In genomic region chr5:142669479-142669878, GRCh38 we compare ENCODE assay signal across 29 cellular contexts. TPM values are rescaled to one million over a fixed set of nuclear protein-coding genes. Genes with fewer than 3 reads are reported as not detected.
DNase-seq lines count a peak whose midpoint lies in the region; ATAC-seq and TF ChIP-seq lines count a peak whose summit lies in the region.
"Had no signal": no experiment of that assay in that cellular context is flagged by ENCODE, and none has a peak within 500 bp of the region (broad histone marks: within the 10 kb centered on the region; RNA-seq: fewer than 3 reads in every experiment).

No MANE protein-coding gene starts in this region.

- H4K91ac ChIP-seq in H9 (ENCODE audit: insufficient read length, low read depth, low read length), result no peak overlapping the region
- H4K91ac ChIP-seq in trophoblast cell (ENCODE audit: low read depth, low read length), result no peak overlapping the region

- no peak overlapping the region for H3K27ac ChIP-seq in H9 (ENCODE audit: insufficient read length, low read depth, low read length)
- H3K27ac ChIP-seq in layer of hippocampus (ENCODE audit: low read depth, low read length), result peak overlapping the region; percentile 23
- no peak overlapping the region for H3K27ac ChIP-seq in trophoblast cell (ENCODE audit: low read depth, low read length)
- H3K27ac ChIP-seq: ascending aorta, gastrocnemius medialis, SK-N-MC, thyroid gland had no signal

- H2AFZ ChIP-seq in H9 (ENCODE audit: low read length) (no peak overlapping the region), trophoblast cell (ENCODE audit: insufficient read depth, low read length, poor library complexity) (no peak overlapping the region)

- no peak overlapping the region for H3K4ac ChIP-seq in H9 (ENCODE audit: low read depth, low read length)
- no peak overlapping the region for H3K4ac ChIP-seq in trophoblast cell (ENCODE audit: low read depth, low read length)

- TF ChIP-seq CTCF in H9 (conservative IDR thresholded peaks at IDR 0.05), result no peak

- H3K27me3 ChIP-seq in H9 (ENCODE audit: insufficient read depth, low read length) (no peaks in the 10 kb centered on the region; the same call in 1 of the 2 replicates), layer of hippocampus (ENCODE audit: control insufficient read depth, insufficient read depth, low read length) (no peaks in the 10 kb centered on the region), trophoblast cell (ENCODE audit: insufficient read depth, low read length) (no peaks in the 10 kb centered on the region)
- H3K27me3 ChIP-seq: ascending aorta, gastrocnemius medialis, thyroid gland had no signal

- DNase-seq in NCI-H1092 treated with DMSO at 0.1 percent for 48 hours (lab: John Stamatoyannopoulos, UW) (peak; percentile 2), NCI-H1092 (lab: John Stamatoyannopoulos, UW) (no peak), H9 (no peak), cerebellar cortex (ENCODE audit: low spot score) (peak; percentile 29), trophoblast cell (no peak)
- no peak for DNase-seq in activated CD4-positive, CD25-positive, alpha-beta regulatory T cell (lab: John Stamatoyannopoulos, UW)
- DNase-seq: activated CD4-positive, alpha-beta memory T cell treated with anti-CD3 and anti-CD28 coated beads, Interleukin-2, amount 10 ng/mL, durations not matched to agents 7 days and 5 days; activated CD4-positive, alpha-beta T cell treated with anti-CD3 and anti-CD28 coated beads for 1 hour; activated CD8-positive, alpha-beta memory T cell treated with anti-CD3 and anti-CD28 coated beads, Interleukin-2, amount 50 U/mL, for 48 hours; activated effector memory CD4-positive, alpha-beta T cell treated with Interleukin-2 at 50 U/mL for 16 hours; activated naive CD8-positive, alpha-beta T cell treated with anti-CD3 and anti-CD28 coated beads for 36 hours; Calu3; gastrocnemius medialis; midbrain; naive thymus-derived CD8-positive, alpha-beta T cell; NCI-H1417 treated with DMSO at 0.1 percent for 48 hours; NCI-H2107; NCI-H510A treated with DMSO at 0.1 percent for 48 hours; occipital lobe; thyroid gland had no signal

- H3K79me1 ChIP-seq in H9 (ENCODE audit: insufficient read depth, low read depth, low read length, poor library complexity, severe bottlenecking) (no peaks in the 10 kb centered on the region), trophoblast cell (ENCODE audit: low read length) (no peaks in the 10 kb centered on the region)

- H2BK5ac ChIP-seq in H9 (ENCODE audit: insufficient read length, low read length) (no peak overlapping the region), trophoblast cell (ENCODE audit: low read depth, low read length, poor library complexity) (no peak overlapping the region)

- no peak overlapping the region for H2BK15ac ChIP-seq in H9 (ENCODE audit: low read depth, low read length)

- no peak for ATAC-seq in activated T-helper 17 cell treated with anti-CD3 and anti-CD28 coated beads, Interleukin-2, amount 50 U/mL, for 72 hours (replicated peaks)
- ATAC-seq: esophagus mucosa; gastrocnemius medialis; GM12878; naive thymus-derived CD8-positive, alpha-beta T cell had no signal

- no CpG with 5 or more reads among the region's 12 CpGs for WGBS in H9 (ENCODE audit: extremely low coverage, insufficient read length, low lambda C conversion rate)
- no CpG with 5 or more reads among the region's 12 CpGs for WGBS in trophoblast cell (ENCODE audit: extremely low coverage, insufficient coverage, insufficient read length)

- H2BK12ac ChIP-seq in H9 (ENCODE audit: insufficient read length, low read depth, low read length) (no peak overlapping the region), trophoblast cell (ENCODE audit: low read length) (no peak overlapping the region)

- H3K9ac ChIP-seq in H9 (ENCODE audit: extremely low read depth, insufficient read length, low read length), result no peak overlapping the region
- no peak overlapping the region for H3K9ac ChIP-seq in trophoblast cell (ENCODE audit: low read length)

- H3K9me3 ChIP-seq in H9 (ENCODE audit: control insufficient read depth, low read depth, low read length), result no peaks in the 10 kb centered on the region
- no peaks in the 10 kb centered on the region for H3K9me3 ChIP-seq in trophoblast cell (ENCODE audit: insufficient read depth, low read depth, low read length)
- H3K9me3 ChIP-seq: ascending aorta, gastrocnemius medialis, thyroid gland had no signal

- H3K4me2 ChIP-seq in H9 (ENCODE audit: insufficient read depth, insufficient read length, low read length) (no peak overlapping the region), trophoblast cell (ENCODE audit: low read length) (no peak overlapping the region)

- no peak overlapping the region for H3K4me3 ChIP-seq in trophoblast cell (ENCODE audit: low read depth, low read length)
- H3K4me3 ChIP-seq: ascending aorta, gastrocnemius medialis, GM12878, SK-N-MC, thyroid gland had no signal

- no peak overlapping the region for H4K12ac ChIP-seq in trophoblast cell (ENCODE audit: low read depth, low read length)

- H3K14ac ChIP-seq in H9 (ENCODE audit: insufficient read depth, low read length) (no peak overlapping the region), trophoblast cell (ENCODE audit: low read length) (no peak overlapping the region)

- no peaks in the 10 kb centered on the region for H3K36me3 ChIP-seq in trophoblast cell (ENCODE audit: control insufficient read depth in 1 of 2, insufficient read depth in 2 of 2, low read length in 2 of 2)
- H3K36me3 ChIP-seq: ascending aorta, gastrocnemius medialis, thyroid gland had no signal

- no peaks in the 10 kb centered on the region for H3K9me3 Mint-ChIP-seq in H9
- no peaks in the 10 kb centered on the region for H3K9me3 Mint-ChIP-seq in activated T-helper 17 cell treated with anti-CD3 and anti-CD28 coated beads, Interleukin-2, amount 50 U/mL, for 72 hours
- H3K9me3 Mint-ChIP-seq: activated CD4-positive, alpha-beta memory T cell treated with anti-CD3 and anti-CD28 coated beads, Interleukin-2, amount 10 ng/mL, durations not matched to agents 7 days and 5 days; activated naive CD8-positive, alpha-beta T cell treated with anti-CD3 and anti-CD28 coated beads for 36 hours; naive thymus-derived CD8-positive, alpha-beta T cell; stimulated activated naive CD8-positive, alpha-beta T cell treated with anti-CD3 and anti-CD28 coated beads, Interleukin-15, Interleukin-2, amounts not matched to agents 100 ng/mL and 50 ng/mL, for 24 hours had no signal

- no peak overlapping the region for H3K4me3 Mint-ChIP-seq in H9
- H3K4me3 Mint-ChIP-seq in activated T-helper 17 cell treated with anti-CD3 and anti-CD28 coated beads, Interleukin-2, amount 50 U/mL, for 72 hours, result no peak overlapping the region
- H3K4me3 Mint-ChIP-seq: activated CD4-positive, alpha-beta memory T cell treated with anti-CD3 and anti-CD28 coated beads, Interleukin-2, amount 10 ng/mL, durations not matched to agents 7 days and 5 days; activated naive CD8-positive, alpha-beta T cell treated with anti-CD3 and anti-CD28 coated beads for 36 hours; naive thymus-derived CD8-positive, alpha-beta T cell; stimulated activated naive CD8-positive, alpha-beta T cell treated with anti-CD3 and anti-CD28 coated beads, Interleukin-15, Interleukin-2, amounts not matched to agents 100 ng/mL and 50 ng/mL, for 24 hours had no signal

- H3K56ac ChIP-seq in H9 (ENCODE audit: insufficient read length, low read depth, low read length), result no peak overlapping the region

- H4K5ac ChIP-seq in H9 (ENCODE audit: insufficient read length, low read depth, low read length), result no peak overlapping the region

- H4K8ac ChIP-seq in H9 (replicated peaks; ENCODE audit: insufficient read length, low read depth, low read length) (no peak overlapping the region), trophoblast cell (ENCODE audit: low read depth, low read length) (no peak overlapping the region)

- H3K23me2 ChIP-seq in H9 (ENCODE audit: insufficient read length, low read depth, low read length, poor library complexity, severe bottlenecking), result no peaks in the 10 kb centered on the region

- H2BK120ac ChIP-seq in H9 (ENCODE audit: low read depth, low read length, poor library complexity, severe bottlenecking) (no peak overlapping the region), trophoblast cell (ENCODE audit: insufficient read depth, low read length, poor library complexity) (no peak overlapping the region)

- no peak overlapping the region for H3K27ac Mint-ChIP-seq in H9
- no peak overlapping the region for H3K27ac Mint-ChIP-seq in activated T-helper 17 cell treated with anti-CD3 and anti-CD28 coated beads, Interleukin-2, amount 50 U/mL, for 72 hours
- H3K27ac Mint-ChIP-seq: activated CD4-positive, alpha-beta memory T cell treated with anti-CD3 and anti-CD28 coated beads, Interleukin-2, amount 10 ng/mL, durations not matched to agents 7 days and 5 days; activated naive CD8-positive, alpha-beta T cell treated with anti-CD3 and anti-CD28 coated beads for 36 hours; naive thymus-derived CD8-positive, alpha-beta T cell; stimulated activated naive CD8-positive, alpha-beta T cell treated with anti-CD3 and anti-CD28 coated beads, Interleukin-15, Interleukin-2, amounts not matched to agents 100 ng/mL and 50 ng/mL, for 24 hours had no signal

- H3K27me3 Mint-ChIP-seq in H9 (ENCODE audit: low read depth), result no peaks in the 10 kb centered on the region; the same call in none of the 2 replicates
- H3K27me3 Mint-ChIP-seq in activated T-helper 17 cell treated with anti-CD3 and anti-CD28 coated beads, Interleukin-2, amount 50 U/mL, for 72 hours, result no peaks in the 10 kb centered on the region
- H3K27me3 Mint-ChIP-seq: activated naive CD8-positive, alpha-beta T cell treated with anti-CD3 and anti-CD28 coated beads for 36 hours; stimulated activated naive CD8-positive, alpha-beta T cell treated with anti-CD3 and anti-CD28 coated beads, Interleukin-15, Interleukin-2, amounts not matched to agents 100 ng/mL and 50 ng/mL, for 24 hours had no signal

- H3K18ac ChIP-seq in H9 (ENCODE audit: insufficient read length, low read depth, low read length) (no peak overlapping the region), trophoblast cell (ENCODE audit: low read length) (no peak overlapping the region)

- H3K4me1 Mint-ChIP-seq in H9, result peaks cover 21 to 24% of the 10 kb centered on the region in 2 experiments
- no peaks in the 10 kb centered on the region for H3K4me1 Mint-ChIP-seq in activated T-helper 17 cell treated with anti-CD3 and anti-CD28 coated beads, Interleukin-2, amount 50 U/mL, for 72 hours
- H3K4me1 Mint-ChIP-seq: activated CD4-positive, alpha-beta memory T cell treated with anti-CD3 and anti-CD28 coated beads, Interleukin-2, amount 10 ng/mL, durations not matched to agents 7 days and 5 days; activated naive CD8-positive, alpha-beta T cell treated with anti-CD3 and anti-CD28 coated beads for 36 hours; naive thymus-derived CD8-positive, alpha-beta T cell had no signal

- H2BK20ac ChIP-seq in H9 (ENCODE audit: low read depth, low read length, poor library complexity, severe bottlenecking), result no peak overlapping the region

- no peaks in the 10 kb centered on the region for H4K20me1 ChIP-seq in H9 (ENCODE audit: control insufficient read depth, insufficient read depth, insufficient read length)

- H3K36me3 Mint-ChIP-seq in H9 (ENCODE audit: insufficient read depth in 1 of 3, low read depth in 3 of 3), result peaks cover 0 to 4% (median 4%) of the 10 kb centered on the region in 3 experiments; a peak in 3 of 7 replicates
- H3K36me3 Mint-ChIP-seq in activated T-helper 17 cell treated with anti-CD3 and anti-CD28 coated beads, Interleukin-2, amount 50 U/mL, for 72 hours (ENCODE audit: low read depth), result no peaks in the 10 kb centered on the region
- H3K36me3 Mint-ChIP-seq: activated naive CD8-positive, alpha-beta T cell treated with anti-CD3 and anti-CD28 coated beads for 36 hours; naive thymus-derived CD8-positive, alpha-beta T cell had no signal

- H3K23ac ChIP-seq in H9 (ENCODE audit: insufficient read length, low read depth, low read length), result no peak overlapping the region
- H3K23ac ChIP-seq in trophoblast cell (ENCODE audit: low read length), result no peak overlapping the region

- H2AK5ac ChIP-seq in H9 (ENCODE audit: insufficient read length, low read length), result peak overlapping the region; percentile 27
- H2AK5ac ChIP-seq in trophoblast cell (ENCODE audit: low read length), result no peak overlapping the region

- 0 out of 2 replicates have a peak, but pooled peaks cover 3% of the 10 kb centered on the region for H3K4me1 ChIP-seq in H9 (ENCODE audit: insufficient read depth, low read length)
- peaks cover 5 to 7% of the 10 kb centered on the region in 2 experiments for H3K4me1 ChIP-seq in trophoblast cell (ENCODE audit: control insufficient read depth in 1 of 2, insufficient read depth in 2 of 2, low read length in 2 of 2)
- H3K4me1 ChIP-seq: ascending aorta, thyroid gland had no signal

- no peak overlapping the region for H3T11ph ChIP-seq in H9 (ENCODE audit: low read length)

- H3K79me2 ChIP-seq in H9 (ENCODE audit: insufficient read depth, low read length) (no peaks in the 10 kb centered on the region), trophoblast cell (ENCODE audit: control insufficient read depth, insufficient read depth, low read length, poor library complexity) (no peaks in the 10 kb centered on the region)

RNA-seq across cellular contexts. Expression of gene FGF1, which starts 16.4 kb away (rescaled TPM):
- 3.2 and 4.6 TPM in 2 replicates for total RNA-seq in H9 (2021)
- 3.8 and 5.4 TPM in 2 replicates for polyA plus RNA-seq in trophoblast cell (2013)
- total RNA-seq in activated T-helper 17 cell treated with anti-CD3 and anti-CD28 coated beads, Interleukin-2, amount 50 U/mL, for 72 hours, result not detected
- total RNA-seq: activated CD4-positive, alpha-beta memory T cell treated with anti-CD3 and anti-CD28 coated beads, Interleukin-2, amount 10 ng/mL, durations not matched to agents 7 days and 5 days; activated naive CD8-positive, alpha-beta T cell treated with anti-CD3 and anti-CD28 coated beads for 36 hours; Calu3; GM12878; naive thymus-derived CD8-positive, alpha-beta T cell; pulmonary artery endothelial cell; T-helper 1 cell treated with Interleukin-12 subunit alpha and Interleukin-12 subunit beta and Interleukin-4 antibody, amounts not matched to agents 30 ng/mL and 1 ng/mL, for 36 hours had no signal
- polyA plus RNA-seq: GM12878; naive thymus-derived CD8-positive, alpha-beta T cell had no signal

Comparison
In these comparisons a context has a peak if more than half of its experiments do, and no peak if none do; other contexts are left out.
1. DNase-seq: peak in NCI-H1092 treated with DMSO at 0.1 percent for 48 hours (single experiment) and cerebellar cortex (single experiment); none in NCI-H1092 (single experiment), H9 (single experiment), activated CD4-positive, CD25-positive, alpha-beta regulatory T cell (0 of 4) and trophoblast cell (0 of 2).